In the genomic region with DNA sequence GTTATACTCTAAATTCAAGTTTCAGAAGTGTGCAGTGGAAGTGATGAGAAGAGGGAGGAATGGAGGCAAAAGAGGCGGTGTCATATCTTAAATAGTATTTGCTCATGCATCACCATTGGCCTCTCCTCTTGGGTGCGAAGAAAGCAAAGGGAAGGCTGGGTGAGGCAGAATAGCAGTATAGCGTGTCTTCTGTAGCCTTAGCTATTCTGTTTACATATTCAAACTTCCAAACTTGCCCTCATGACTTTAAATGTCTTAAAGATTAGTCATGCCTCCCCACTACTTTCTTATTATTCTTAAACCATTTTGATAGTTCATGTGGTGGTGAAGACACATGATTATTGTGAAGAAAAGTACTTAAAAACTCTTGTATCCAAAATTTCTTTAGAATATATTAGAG, we compare ENCODE assay signal across 26 cellular contexts.
DNase-seq lines count a peak whose midpoint lies in the region; TF ChIP-seq lines count a peak whose summit lies in the region.
"Had no signal": no experiment of that assay in that cellular context is flagged by ENCODE, and none has a peak within 500 bp of the region (broad histone marks: within the 10 kb centered on the region; RNA-seq: fewer than 3 reads in every experiment).

No MANE protein-coding gene starts in this region.

- no peaks in the 10 kb centered on the region for H3K9me3 ChIP-seq in testis
- H3K9me3 ChIP-seq: tibial artery had no signal

- no peak for TF ChIP-seq POLR2A in testis (IDR thresholded peaks at IDR 0.05)

- peak; percentile 4 for DNase-seq in Daoy (ENCODE audit: low read depth)
- peak; percentile 14 for DNase-seq in RPMI7951 (ENCODE audit: low read depth)
- DNase-seq in fibroblast of gingiva (ENCODE audit: low read depth) = peak; percentile 57
- DNase-seq in non-pigmented ciliary epithelial cell (ENCODE audit: low read depth) = peak; percentile 57
- no peak for DNase-seq in cerebellum (ENCODE audit: low spot score)
- no peak for DNase-seq in testis
- DNase-seq in activated CD4-positive, alpha-beta memory T cell treated with anti-CD3 and anti-CD28 coated beads, Interleukin-2, amount 10 ng/mL, durations not matched to agents 7 days and 5 days = no peak
- no peak for DNase-seq in GM03348 (ENCODE audit: low spot score)
- DNase-seq: ACHN; activated CD4-positive, alpha-beta memory T cell treated with anti-CD3 and anti-CD28 coated beads for 36 hours; activated T-cell treated with anti-CD3 and anti-CD28 coated beads, Interleukin-2, amount 50 U/mL, for 24 hours; CD8-positive, alpha-beta memory T cell; DND-41; KG1; mesendoderm; NCI-H1092; NCI-H526 treated with DMSO at 0.1 percent for 48 hours; SHP77 treated with DMSO at 0.1 percent for 48 hours; stimulated activated CD4-positive, alpha-beta T cell treated with anti-CD3 and anti-CD28 coated beads, Interleukin-12 subunit alpha, Interleukin-12 subunit beta, amount 100 ng/mL, for 4 hours; tibial artery; WERI-Rb-1 had no signal

- TF ChIP-seq CTCF in testis (IDR thresholded peaks at IDR 0.05) = no peak

- WGBS in testis, 2 donors = 87 to 88% methylated on average over 3 of the region's 3 CpGs

- H3K27me3 Mint-ChIP-seq in activated CD4-positive, alpha-beta memory T cell treated with anti-CD3 and anti-CD28 coated beads, Interleukin-2, amount 10 ng/mL, durations not matched to agents 7 days and 5 days = no peaks in the 10 kb centered on the region
- H3K27me3 Mint-ChIP-seq: activated CD4-positive, alpha-beta memory T cell treated with anti-CD3 and anti-CD28 coated beads for 36 hours; activated T-cell treated with anti-CD3 and anti-CD28 coated beads, Interleukin-2, amount 50 U/mL, for 24 hours; natural killer cell treated with Interleukin-12 subunit alpha and Interleukin-12 subunit beta and Interleukin-15 and Interleukin-18, amount 100 ng/mL, for 72 hours; progenitor cell of endocrine pancreas had no signal

- no peak overlapping the region for H3K27ac ChIP-seq in testis
- H3K27ac ChIP-seq: tibial artery, WERI-Rb-1 had no signal

- H3K9me3 Mint-ChIP-seq in activated CD4-positive, alpha-beta memory T cell treated with anti-CD3 and anti-CD28 coated beads, Interleukin-2, amount 10 ng/mL, durations not matched to agents 7 days and 5 days = no peaks in the 10 kb centered on the region
- H3K9me3 Mint-ChIP-seq: activated CD4-positive, alpha-beta memory T cell treated with anti-CD3 and anti-CD28 coated beads for 36 hours; activated naive CD4-positive, alpha-beta T cell treated with anti-CD3 and anti-CD28 coated beads, Interleukin-2, amount 50 U/mL, for 72 hours; activated T-cell treated with anti-CD3 and anti-CD28 coated beads, Interleukin-2, amount 50 U/mL, for 24 hours; CD8-positive, alpha-beta memory T cell; natural killer cell treated with Interleukin-12 subunit alpha and Interleukin-12 subunit beta and Interleukin-15 and Interleukin-18, amount 100 ng/mL, for 72 hours; stimulated activated effector memory CD8-positive, alpha-beta T cell treated with anti-CD3 and anti-CD28 coated beads, Interleukin-12 subunit alpha, Interleukin-12 subunit beta, amount 100 ng/mL, for 72 hours; T-helper 1 cell treated with Interleukin-12 subunit alpha and Interleukin-12 subunit beta and Interleukin-4 antibody, amounts not matched to agents 30 μg/mL and 1 μg/mL, for 36 hours had no signal

- POLR2A ChIA-PET in activated CD4-positive, alpha-beta memory T cell treated with anti-CD3 and anti-CD28 coated beads, Interleukin-2, amount 10 ng/mL, durations not matched to agents 7 days and 5 days (lab: Charles Lee) = no interaction called here

- no peaks in the 10 kb centered on the region for H3K27me3 ChIP-seq in testis
- H3K27me3 ChIP-seq: tibial artery had no signal

- H3K4me1 ChIP-seq in testis = no peaks in the 10 kb centered on the region

- no peak overlapping the region for H3K27ac Mint-ChIP-seq in activated CD4-positive, alpha-beta memory T cell treated with anti-CD3 and anti-CD28 coated beads, Interleukin-2, amount 10 ng/mL, durations not matched to agents 7 days and 5 days
- H3K27ac Mint-ChIP-seq: activated CD4-positive, alpha-beta memory T cell treated with anti-CD3 and anti-CD28 coated beads for 36 hours; activated naive CD4-positive, alpha-beta T cell treated with anti-CD3 and anti-CD28 coated beads, Interleukin-2, amount 50 U/mL, for 72 hours; activated T-cell treated with anti-CD3 and anti-CD28 coated beads, Interleukin-2, amount 50 U/mL, for 24 hours; CD8-positive, alpha-beta memory T cell; natural killer cell treated with Interleukin-12 subunit alpha and Interleukin-12 subunit beta and Interleukin-15 and Interleukin-18, amount 100 ng/mL, for 72 hours; progenitor cell of endocrine pancreas; stimulated activated effector memory CD8-positive, alpha-beta T cell treated with anti-CD3 and anti-CD28 coated beads, Interleukin-12 subunit alpha, Interleukin-12 subunit beta, amount 100 ng/mL, for 72 hours; T-helper 1 cell treated with Interleukin-12 subunit alpha and Interleukin-12 subunit beta and Interleukin-4 antibody, amounts not matched to agents 30 μg/mL and 1 μg/mL, for 36 hours had no signal

- no peaks in the 10 kb centered on the region for H3K4me1 Mint-ChIP-seq in activated CD4-positive, alpha-beta memory T cell treated with anti-CD3 and anti-CD28 coated beads, Interleukin-2, amount 10 ng/mL, durations not matched to agents 7 days and 5 days
- H3K4me1 Mint-ChIP-seq: CD8-positive, alpha-beta memory T cell; stimulated activated effector memory CD8-positive, alpha-beta T cell treated with anti-CD3 and anti-CD28 coated beads, Interleukin-12 subunit alpha, Interleukin-12 subunit beta, amount 100 ng/mL, for 72 hours had no signal

- intact Hi-C loops in testis (cut with DNase I; ENCODE audit: low total_unique reads) = no loop called here

- peaks cover 8% of the 10 kb centered on the region for H3K36me3 Mint-ChIP-seq in activated CD4-positive, alpha-beta memory T cell treated with anti-CD3 and anti-CD28 coated beads, Interleukin-2, amount 10 ng/mL, durations not matched to agents 7 days and 5 days (ENCODE audit: low read depth)
- H3K36me3 Mint-ChIP-seq: activated naive CD4-positive, alpha-beta T cell treated with anti-CD3 and anti-CD28 coated beads, Interleukin-2, amount 50 U/mL, for 72 hours had no signal

- no peak overlapping the region for H3K4me3 Mint-ChIP-seq in activated CD4-positive, alpha-beta memory T cell treated with anti-CD3 and anti-CD28 coated beads, Interleukin-2, amount 10 ng/mL, durations not matched to agents 7 days and 5 days
- H3K4me3 Mint-ChIP-seq: activated CD4-positive, alpha-beta memory T cell treated with anti-CD3 and anti-CD28 coated beads for 36 hours; activated T-cell treated with anti-CD3 and anti-CD28 coated beads, Interleukin-2, amount 50 U/mL, for 24 hours; CD8-positive, alpha-beta memory T cell; natural killer cell treated with Interleukin-12 subunit alpha and Interleukin-12 subunit beta and Interleukin-15 and Interleukin-18, amount 100 ng/mL, for 72 hours; stimulated activated effector memory CD8-positive, alpha-beta T cell treated with anti-CD3 and anti-CD28 coated beads, Interleukin-12 subunit alpha, Interleukin-12 subunit beta, amount 100 ng/mL, for 72 hours; T-helper 1 cell treated with Interleukin-12 subunit alpha and Interleukin-12 subunit beta and Interleukin-4 antibody, amounts not matched to agents 30 μg/mL and 1 μg/mL, for 36 hours had no signal

- no peaks in the 10 kb centered on the region for H3K36me3 ChIP-seq in testis (ENCODE audit: low read depth, missing control alignments)

- CTCF ChIA-PET in activated CD4-positive, alpha-beta memory T cell treated with anti-CD3 and anti-CD28 coated beads, Interleukin-2, amount 10 ng/mL, durations not matched to agents 7 days and 5 days (lab: Charles Lee) = interaction anchor here (1.3 kb wide), 1 partner anchor 12 kb away, joined by 3 read pairs; no protein-coding TSS in a partner anchor

- H3K4me3 ChIP-seq in testis = no peak overlapping the region
- H3K4me3 ChIP-seq: tibial artery had no signal

Comparison
In these comparisons a context has a peak if more than half of its experiments do, and no peak if none do; other contexts are left out.
1. DNase-seq: peak in Daoy (single experiment), RPMI7951 (single experiment), fibroblast of gingiva (single experiment) and non-pigmented ciliary epithelial cell (single experiment); none in cerebellum (single experiment), testis (single experiment), activated CD4-positive, alpha-beta memory T cell treated with anti-CD3 and anti-CD28 coated beads, Interleukin-2, amount 10 ng/mL, durations not matched to agents 7 days and 5 days (single experiment) and GM03348 (single experiment).